ENCODE assay signal across 8 cellular contexts in the genomic region with DNA sequence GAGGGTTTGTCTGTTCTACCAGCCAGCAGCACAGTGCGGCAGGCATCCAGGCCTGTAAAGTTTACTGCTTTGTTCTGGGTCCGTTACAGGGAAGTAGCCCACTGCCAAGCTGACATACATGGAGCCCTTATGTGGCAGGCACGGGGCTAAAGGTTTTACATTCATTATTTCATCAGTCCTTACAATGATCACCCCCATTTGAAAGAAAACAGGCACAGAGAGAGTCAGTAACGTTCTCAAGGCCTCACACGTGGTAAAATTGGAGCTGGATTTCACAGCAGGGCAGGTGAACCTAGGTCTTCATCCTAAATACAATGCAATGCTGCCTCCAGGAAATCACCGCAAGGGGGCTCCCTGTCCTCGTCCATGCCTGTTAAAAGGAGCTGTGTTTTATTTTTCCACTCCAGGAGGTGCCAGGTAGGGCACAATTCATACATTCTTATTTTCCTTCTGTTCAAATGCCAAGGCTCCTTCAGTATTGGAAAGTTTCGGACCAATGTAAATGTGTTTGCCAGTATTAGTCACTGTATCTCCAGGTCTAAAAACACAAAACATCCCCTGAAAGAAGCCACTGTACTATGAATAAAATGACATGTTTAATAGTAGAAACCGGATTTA.
DNase-seq lines count a peak whose midpoint lies in the region; ATAC-seq and TF ChIP-seq lines count a peak whose summit lies in the region.

No MANE protein-coding gene starts in this region.

- no peaks in the 10 kb centered on the region for H3K36me3 Mint-ChIP-seq in T-helper 2 cell treated with Interferon-gamma antibody and Interleukin-4, amounts not matched to agents 5 μg/mL and 100 μg/mL, for 36 hours (ENCODE audit: low read depth)
- no peaks in the 10 kb centered on the region for H3K36me3 Mint-ChIP-seq in endodermal cell (ENCODE audit: low read depth)

- H3K56ac ChIP-seq in mesendoderm (ENCODE audit: low read length), result no peak overlapping the region

- DNase-seq in Ammon's horn (ENCODE audit: low spot score), result peak; percentile 64
- peak; percentile 43 for DNase-seq in LHCN-M2 (ENCODE audit: low read depth)
- DNase-seq in T-helper 2 cell treated with Interferon-gamma antibody and Interleukin-4, amounts not matched to agents 5 μg/mL and 100 μg/mL, for 36 hours (ENCODE audit: low spot score), result peak; percentile 12
- peak; percentile 94 for DNase-seq in endodermal cell
- DNase-seq in mesendoderm, result peak; percentile 80
- DNase-seq in testis, result peak; percentile 80

- H2BK120ac ChIP-seq in mesendoderm (ENCODE audit: low read depth, low read length), result no peak overlapping the region

- no peak overlapping the region for H3K23ac ChIP-seq in mesendoderm (ENCODE audit: low read length)

- no peak overlapping the region for H3K4me3 Mint-ChIP-seq in T-helper 2 cell treated with Interferon-gamma antibody and Interleukin-4, amounts not matched to agents 5 μg/mL and 100 μg/mL, for 36 hours
- H3K4me3 Mint-ChIP-seq in endodermal cell, result no peak overlapping the region

- H3K9me3 ChIP-seq in endodermal cell (ENCODE audit: control insufficient read depth, low read length) (no peaks in the 10 kb centered on the region), testis (no peaks in the 10 kb centered on the region)

- no peak overlapping the region for H2BK5ac ChIP-seq in mesendoderm (ENCODE audit: low read length)

- 43 to 62% methylated on average over 5 to 9 of the region's 9 CpGs for WGBS in endodermal cell (ENCODE audit: insufficient coverage in 1 of 2, insufficient read length in 1 of 2), 2 experiments
- no CpG with 5 or more reads among the region's 9 CpGs for WGBS in mesendoderm (ENCODE audit: extremely low coverage, insufficient coverage, low lambda C conversion rate)
- 43 to 54% methylated on average over 9 of the region's 9 CpGs for WGBS in testis, 2 donors

- no peak for TF ChIP-seq POLR2A in testis (IDR thresholded peaks at IDR 0.05)

- peaks cover 4% of the 10 kb centered on the region for H3K27me3 Mint-ChIP-seq in T-helper 2 cell treated with Interferon-gamma antibody and Interleukin-4, amounts not matched to agents 5 μg/mL and 100 μg/mL, for 36 hours (ENCODE audit: low read depth)
- no peaks in the 10 kb centered on the region for H3K27me3 Mint-ChIP-seq in endodermal cell (ENCODE audit: insufficient read depth)

- H3K27ac ChIP-seq in endodermal cell (ENCODE audit: low read depth, low read length), result no peak overlapping the region
- H3K27ac ChIP-seq in mesendoderm (ENCODE audit: low read depth, low read length), result no peak overlapping the region
- no peak overlapping the region for H3K27ac ChIP-seq in testis

- H3K27ac Mint-ChIP-seq in T-helper 2 cell treated with Interferon-gamma antibody and Interleukin-4, amounts not matched to agents 5 μg/mL and 100 μg/mL, for 36 hours, result no peak overlapping the region
- no peak overlapping the region for H3K27ac Mint-ChIP-seq in endodermal cell

- no peak overlapping the region for H3K4me2 ChIP-seq in mesendoderm (ENCODE audit: low read length)

- H3K27me3 ChIP-seq in endodermal cell (ENCODE audit: control insufficient read depth, insufficient read depth, low read length, poor library complexity, severe bottlenecking) (no peaks in the 10 kb centered on the region), mesendoderm (ENCODE audit: insufficient read depth, low read length, poor library complexity) (no peaks in the 10 kb centered on the region), testis (no peaks in the 10 kb centered on the region)

- no peaks in the 10 kb centered on the region for H3K36me3 ChIP-seq in endodermal cell (ENCODE audit: control insufficient read depth, insufficient read depth, low read length)
- H3K36me3 ChIP-seq in mesendoderm (ENCODE audit: control insufficient read depth, insufficient read depth, low read length), result no peaks in the 10 kb centered on the region
- H3K36me3 ChIP-seq in testis (ENCODE audit: low read depth, missing control alignments), result no peaks in the 10 kb centered on the region

- H3K79me2 ChIP-seq in mesendoderm (ENCODE audit: control insufficient read depth, insufficient read depth, low read length), result no peaks in the 10 kb centered on the region

- H4K8ac ChIP-seq in mesendoderm (ENCODE audit: low read depth, low read length), result no peak overlapping the region

- peak; percentile 96 for TF ChIP-seq CTCF in endodermal cell (conservative IDR thresholded peaks at IDR 0.05)
- peak; percentile 22 to 47 (median 36) for TF ChIP-seq CTCF in testis (IDR thresholded peaks at IDR 0.05)

- H3K9ac ChIP-seq in endodermal cell (ENCODE audit: extremely low read depth, low read length, poor library complexity, severe bottlenecking) (no peak overlapping the region), mesendoderm (ENCODE audit: low read length) (no peak overlapping the region)

- H3K4ac ChIP-seq in mesendoderm (ENCODE audit: low read depth, low read length), result no peak overlapping the region

- H3K4me1 Mint-ChIP-seq in T-helper 2 cell treated with Interferon-gamma antibody and Interleukin-4, amounts not matched to agents 5 μg/mL and 100 μg/mL, for 36 hours (ENCODE audit: low read depth), result no peaks in the 10 kb centered on the region
- H3K4me1 Mint-ChIP-seq in endodermal cell, result peaks cover 1% of the 10 kb centered on the region

- H3K4me1 ChIP-seq in endodermal cell (ENCODE audit: control insufficient read depth, insufficient read depth, low read length) (no peaks in the 10 kb centered on the region), mesendoderm (ENCODE audit: control insufficient read depth, low read depth, low read length) (no peaks in the 10 kb centered on the region), testis (no peaks in the 10 kb centered on the region)

- intact Hi-C loops in testis (cut with DNase I; ENCODE audit: low total_unique reads), result no loop called here

- no peaks in the 10 kb centered on the region for H3K9me3 Mint-ChIP-seq in T-helper 2 cell treated with Interferon-gamma antibody and Interleukin-4, amounts not matched to agents 5 μg/mL and 100 μg/mL, for 36 hours
- no peaks in the 10 kb centered on the region for H3K9me3 Mint-ChIP-seq in endodermal cell

- no peak overlapping the region for H3K4me3 ChIP-seq in endodermal cell (ENCODE audit: low read length)
- H3K4me3 ChIP-seq in mesendoderm (ENCODE audit: low read length), result no peak overlapping the region
- H3K4me3 ChIP-seq in testis, result no peak overlapping the region

- H3K79me1 ChIP-seq in mesendoderm (ENCODE audit: low read length), result no peaks in the 10 kb centered on the region

- peak; percentile 59 for ATAC-seq in GM18517 (IDR thresholded peaks at IDR 0.05; ENCODE audit: unreplicated experiment)
- no peak for ATAC-seq in GM19328 (IDR thresholded peaks at IDR 0.05; ENCODE audit: unreplicated experiment)

- H4K5ac ChIP-seq in mesendoderm (ENCODE audit: low read length), result no peak overlapping the region

- H3K18ac ChIP-seq in mesendoderm (ENCODE audit: low read length), result no peak overlapping the region

- H2BK15ac ChIP-seq in mesendoderm (replicated peaks; ENCODE audit: low read depth), result no peak overlapping the region

- no peak overlapping the region for H2AK5ac ChIP-seq in mesendoderm (ENCODE audit: low read length)

Comparison
In these comparisons a context has a peak if more than half of its experiments do, and no peak if none do; other contexts are left out.
1. DNase-seq: peak in every context shown above with its lines; median percentile 94 in endodermal cell; 80 in mesendoderm; 80 in testis; 64 in Ammon's horn; 43 in LHCN-M2; 12 in T-helper 2 cell treated with Interferon-gamma antibody and Interleukin-4, amounts not matched to agents 5 μg/mL and 100 μg/mL, for 36 hours.